In the genomic region with DNA sequence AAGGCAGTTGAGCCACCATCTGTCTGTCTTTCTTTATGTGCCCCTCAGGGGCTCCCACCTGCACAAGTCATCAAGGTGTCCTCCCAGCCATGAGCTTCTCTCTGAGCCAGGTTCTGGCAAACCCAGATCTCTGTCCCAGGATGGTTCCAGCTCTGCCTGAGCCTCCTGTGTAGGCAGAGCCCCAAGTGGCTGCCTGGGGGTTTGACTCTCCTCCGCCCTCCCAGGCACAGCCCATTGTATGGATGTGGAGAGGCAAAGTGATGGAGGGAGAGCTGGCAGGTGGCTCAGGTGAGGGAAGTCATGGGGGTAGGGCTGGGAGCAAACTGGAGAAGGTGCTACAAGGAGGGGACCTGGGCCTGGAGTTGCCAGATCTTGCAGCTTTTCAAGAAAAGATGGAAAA, we compare ENCODE assay signal across 22 cellular contexts. TPM values are rescaled to one million over a fixed set of nuclear protein-coding genes. Genes with fewer than 3 reads are reported as not detected.
DNase-seq lines count a peak whose midpoint lies in the region; ATAC-seq and TF ChIP-seq lines count a peak whose summit lies in the region.
"Had no signal": no experiment of that assay in that cellular context is flagged by ENCODE, and none has a peak within 500 bp of the region (broad histone marks: within the 10 kb centered on the region; RNA-seq: fewer than 3 reads in every experiment).

No MANE protein-coding gene starts in this region.

- H3K36me3 ChIP-seq in CD4-positive, CD25-positive, alpha-beta regulatory T cell (ENCODE audit: control insufficient read depth, insufficient read depth, low read length), result peaks cover 93% of the 10 kb centered on the region

- H3K4me3 ChIP-seq in CD4-positive, CD25-positive, alpha-beta regulatory T cell (ENCODE audit: low read depth, low read length), result no peak overlapping the region
- H3K4me3 ChIP-seq: BLaER1 treated with 17β-estradiol and CSF1 and Interleukin-3, amounts not matched to agents 10 nM and 100 nM; Peyer's patch; SJSA1 had no signal

- no peak overlapping the region for H3K27ac ChIP-seq in CD4-positive, CD25-positive, alpha-beta regulatory T cell (ENCODE audit: insufficient read depth, low read length, poor library complexity, severe bottlenecking)
- H3K27ac ChIP-seq: BLaER1 treated with 17β-estradiol and CSF1 and Interleukin-3, amounts not matched to agents 10 nM and 100 nM; KMS-11; Peyer's patch; SJSA1 had no signal

- no peaks in the 10 kb centered on the region for H3K9me3 ChIP-seq in CD4-positive, CD25-positive, alpha-beta regulatory T cell (ENCODE audit: control insufficient read depth in 2 of 2, low read length in 2 of 2)
- H3K9me3 ChIP-seq: BLaER1 treated with 17β-estradiol and CSF1 and Interleukin-3, amounts not matched to agents 10 nM and 100 nM; Peyer's patch; SJSA1 had no signal

- intact Hi-C loops in posterior vena cava (cut with DNase I), result no loop called here
- intact Hi-C loops in sciatic nerve (cut with DNase I), result no loop called here

- ATAC-seq in activated T-cell treated with anti-CD3 and anti-CD28 coated beads, Interleukin-2, amount 50 U/mL, for 72 hours (replicated peaks in 1 of 2), result no peak
- ATAC-seq in CD4-positive, CD25-positive, alpha-beta regulatory T cell (ENCODE audit: low read depth in 2 of 2), result no peak
- no peak for ATAC-seq in naive thymus-derived CD8-positive, alpha-beta T cell
- no peak for ATAC-seq in sciatic nerve

- POLR2A ChIA-PET in naive thymus-derived CD8-positive, alpha-beta T cell (lab: Charles Lee), result no interaction called here

- peak overlapping the region; percentile 40 for H3K27ac Mint-ChIP-seq in activated T-cell treated with anti-CD3 and anti-CD28 coated beads, Interleukin-2, amount 50 U/mL, for 24 hours
- H3K27ac Mint-ChIP-seq in activated T-cell treated with anti-CD3 and anti-CD28 coated beads, Interleukin-2, amount 50 U/mL, for 72 hours, result no peak overlapping the region
- peak overlapping the region in 2 of 3 donors; percentile 54 to 71 for H3K27ac Mint-ChIP-seq in CD4-positive, CD25-positive, alpha-beta regulatory T cell
- no peak overlapping the region for H3K27ac Mint-ChIP-seq in chondrocyte (ENCODE audit: unreplicated experiment)
- peak overlapping the region in 5 of 10 donors; percentile 25 to 74 (median 59) for H3K27ac Mint-ChIP-seq in naive thymus-derived CD8-positive, alpha-beta T cell

- no peaks in the 10 kb centered on the region for H3K4me1 Mint-ChIP-seq in activated T-cell treated with anti-CD3 and anti-CD28 coated beads, Interleukin-2, amount 50 U/mL, for 24 hours (ENCODE audit: low read depth)
- peaks cover 4% of the 10 kb centered on the region for H3K4me1 Mint-ChIP-seq in activated T-cell treated with anti-CD3 and anti-CD28 coated beads, Interleukin-2, amount 50 U/mL, for 72 hours (ENCODE audit: low read depth)
- peaks cover 0 to 3% (median 0%) of the 10 kb centered on the region in 4 donors for H3K4me1 Mint-ChIP-seq in CD4-positive, CD25-positive, alpha-beta regulatory T cell
- H3K4me1 Mint-ChIP-seq in chondrocyte (ENCODE audit: low read depth), result peaks cover 2% of the 10 kb centered on the region
- peaks cover 0 to 2% (median 0%) of the 10 kb centered on the region in 4 donors for H3K4me1 Mint-ChIP-seq in naive thymus-derived CD8-positive, alpha-beta T cell

- H3K36me3 Mint-ChIP-seq in activated T-cell treated with anti-CD3 and anti-CD28 coated beads, Interleukin-2, amount 50 U/mL, for 24 hours (ENCODE audit: low read depth), result peaks cover 99% of the 10 kb centered on the region
- H3K36me3 Mint-ChIP-seq in activated T-cell treated with anti-CD3 and anti-CD28 coated beads, Interleukin-2, amount 50 U/mL, for 72 hours (ENCODE audit: insufficient read depth in 2 of 2), result peaks cover 0 to 6% of the 10 kb centered on the region in 2 donors
- peaks cover 57% of the 10 kb centered on the region for H3K36me3 Mint-ChIP-seq in CD4-positive, CD25-positive, alpha-beta regulatory T cell
- H3K36me3 Mint-ChIP-seq in chondrocyte (ENCODE audit: low read depth), result peaks cover 23% of the 10 kb centered on the region
- peaks cover 8 to 83% (median 17%) of the 10 kb centered on the region in 3 donors for H3K36me3 Mint-ChIP-seq in naive thymus-derived CD8-positive, alpha-beta T cell

- no peaks in the 10 kb centered on the region for H3K9me3 Mint-ChIP-seq in activated T-cell treated with anti-CD3 and anti-CD28 coated beads, Interleukin-2, amount 50 U/mL, for 24 hours
- no peaks in the 10 kb centered on the region for H3K9me3 Mint-ChIP-seq in activated T-cell treated with anti-CD3 and anti-CD28 coated beads, Interleukin-2, amount 50 U/mL, for 72 hours
- H3K9me3 Mint-ChIP-seq in CD4-positive, CD25-positive, alpha-beta regulatory T cell, result no peaks in the 10 kb centered on the region
- H3K9me3 Mint-ChIP-seq in chondrocyte (ENCODE audit: low read depth), result no peaks in the 10 kb centered on the region
- H3K9me3 Mint-ChIP-seq in naive thymus-derived CD8-positive, alpha-beta T cell, result no peaks in the 10 kb centered on the region

- DNase-seq in activated T-cell treated with anti-CD3 and anti-CD28 coated beads, Interleukin-2, amount 50 U/mL, for 24 hours, result no peak
- DNase-seq in activated T-cell treated with anti-CD3 and anti-CD28 coated beads, Interleukin-2, amount 50 U/mL, for 72 hours, result no peak
- no peak for DNase-seq in CD4-positive, CD25-positive, alpha-beta regulatory T cell
- peak; percentile 47 for DNase-seq in chondrocyte (ENCODE audit: low spot score)
- DNase-seq in posterior vena cava (ENCODE audit: low spot score), result peak; percentile 57
- no peak for DNase-seq in effector CD8-positive, alpha-beta T cell (lab: John Stamatoyannopoulos, UW)
- no peak for DNase-seq in naive thymus-derived CD8-positive, alpha-beta T cell
- DNase-seq in sciatic nerve (ENCODE audit: low spot score), result no peak
- DNase-seq: 8988T, DMS53, GDM1, IMR-90, NCI-H1694, NCI-H2081, NCI-H2171, NCI-H524 treated with DMSO at 0.1 percent for 48 hours, NCI-H82 had no signal

- no peak overlapping the region for H3K4me3 Mint-ChIP-seq in activated T-cell treated with anti-CD3 and anti-CD28 coated beads, Interleukin-2, amount 50 U/mL, for 24 hours
- no peak overlapping the region for H3K4me3 Mint-ChIP-seq in activated T-cell treated with anti-CD3 and anti-CD28 coated beads, Interleukin-2, amount 50 U/mL, for 72 hours
- no peak overlapping the region for H3K4me3 Mint-ChIP-seq in CD4-positive, CD25-positive, alpha-beta regulatory T cell
- H3K4me3 Mint-ChIP-seq in chondrocyte (ENCODE audit: unreplicated experiment), result no peak overlapping the region
- no peak overlapping the region for H3K4me3 Mint-ChIP-seq in naive thymus-derived CD8-positive, alpha-beta T cell

- H3K27me3 ChIP-seq in CD4-positive, CD25-positive, alpha-beta regulatory T cell (ENCODE audit: control insufficient read depth, insufficient read depth, low read length), result no peaks in the 10 kb centered on the region
- H3K27me3 ChIP-seq: BLaER1 treated with 17β-estradiol and CSF1 and Interleukin-3, amounts not matched to agents 10 nM and 100 nM; Peyer's patch; SJSA1 had no signal

- H3K27me3 Mint-ChIP-seq in activated T-cell treated with anti-CD3 and anti-CD28 coated beads, Interleukin-2, amount 50 U/mL, for 24 hours, result no peaks in the 10 kb centered on the region
- no peaks in the 10 kb centered on the region for H3K27me3 Mint-ChIP-seq in activated T-cell treated with anti-CD3 and anti-CD28 coated beads, Interleukin-2, amount 50 U/mL, for 72 hours (ENCODE audit: low read depth)
- no peaks in the 10 kb centered on the region for H3K27me3 Mint-ChIP-seq in CD4-positive, CD25-positive, alpha-beta regulatory T cell
- no peaks in the 10 kb centered on the region for H3K27me3 Mint-ChIP-seq in chondrocyte (ENCODE audit: low read depth)
- no peaks in the 10 kb centered on the region for H3K27me3 Mint-ChIP-seq in naive thymus-derived CD8-positive, alpha-beta T cell

- no peak for TF ChIP-seq CTCF in chondrocyte (IDR thresholded peaks at IDR 0.05)

- no peaks in the 10 kb centered on the region for H3K4me1 ChIP-seq in CD4-positive, CD25-positive, alpha-beta regulatory T cell (ENCODE audit: control insufficient read depth, insufficient read depth, low read length, poor library complexity, severe bottlenecking)
- H3K4me1 ChIP-seq: Peyer's patch had no signal

RNA-seq across cellular contexts. Expression of gene GRIP2, which starts 56.9 kb away (rescaled TPM):
- under 1 TPM in 1 of 2 donors, not detected in 1; 0.07 TPM for total RNA-seq in activated T-cell treated with anti-CD3 and anti-CD28 coated beads, Interleukin-2, amount 50 U/mL, for 72 hours
- not detected for total RNA-seq in CD4-positive, CD25-positive, alpha-beta regulatory T cell
- under 1 TPM in 1 of 4 donors, not detected in 3; 0.18 TPM for polyA plus RNA-seq in CD4-positive, CD25-positive, alpha-beta regulatory T cell
- 0.20 to 0.63 TPM in 2 of 3 replicates, not detected in the other for total RNA-seq in chondrocyte
- total RNA-seq in posterior vena cava, result 1 to 10 TPM; 3.7 to 3.9 TPM
- total RNA-seq in naive thymus-derived CD8-positive, alpha-beta T cell, result not detected
- not detected for polyA plus RNA-seq in naive thymus-derived CD8-positive, alpha-beta T cell
- 2.3 TPM for total RNA-seq in sciatic nerve
- total RNA-seq: IMR-90, OCI-LY7 had no signal

Comparison
In these comparisons a context has a peak if more than half of its experiments do, and no peak if none do; other contexts are left out.
1. H3K27ac Mint-ChIP-seq: peak in activated T-cell treated with anti-CD3 and anti-CD28 coated beads, Interleukin-2, amount 50 U/mL, for 24 hours (single experiment) and CD4-positive, CD25-positive, alpha-beta regulatory T cell (2 of 3); none in activated T-cell treated with anti-CD3 and anti-CD28 coated beads, Interleukin-2, amount 50 U/mL, for 72 hours (single experiment) and chondrocyte (single experiment).
2. DNase-seq: peak in chondrocyte (single experiment) and posterior vena cava (single experiment); none in activated T-cell treated with anti-CD3 and anti-CD28 coated beads, Interleukin-2, amount 50 U/mL, for 24 hours (single experiment), activated T-cell treated with anti-CD3 and anti-CD28 coated beads, Interleukin-2, amount 50 U/mL, for 72 hours (0 of 2), CD4-positive, CD25-positive, alpha-beta regulatory T cell (0 of 3), effector CD8-positive, alpha-beta T cell (single experiment), naive thymus-derived CD8-positive, alpha-beta T cell (0 of 10) and sciatic nerve (single experiment).